12 cellular contexts compared by ENCODE assay signal in genomic region chr7:18792866-18793595, GRCh38.
A peak's percentile ranks its signal among the peaks of the same experiment; 100 is the strongest.
DNase-seq lines count a peak whose midpoint lies in the region; ATAC-seq, FAIRE-seq and TF ChIP-seq lines count a peak whose summit lies in the region.
"Had no signal": no experiment of that assay in that cellular context is flagged by ENCODE, and none has a peak within 500 bp of the region (broad histone marks: within the 10 kb centered on the region; RNA-seq: fewer than 3 reads in every experiment).

No MANE protein-coding gene starts in this region.

- TF ChIP-seq CTCF in Panc1 (IDR thresholded peaks at IDR 0.05) (no peak), H1 (IDR thresholded peaks at IDR 0.05; ENCODE audit: control extremely low read depth in 1 of 3, insufficient read depth in 1 of 3, low read depth in 1 of 3, low read length in 3 of 3) (no peak), tibial artery (IDR thresholded peaks at IDR 0.05) (no peak)

- H3K4me1 ChIP-seq in Panc1 (ENCODE audit: control insufficient read depth, insufficient read depth, low read length) (no peaks in the 10 kb centered on the region), H1 (replicated peaks in 1 of 4; ENCODE audit: control insufficient read depth in 3 of 4, insufficient read depth in 4 of 4, low read length in 3 of 4) (peaks cover 0 to 3% (median 1%) of the 10 kb centered on the region in 4 experiments; a peak in 1 of 7 replicates), mesodermal cell (ENCODE audit: control insufficient read depth, insufficient read depth, low read length, poor library complexity, severe bottlenecking) (peaks cover 11% of the 10 kb centered on the region), tibial artery (peaks cover 0 to 22% (median 7%) of the 10 kb centered on the region in 4 donors)

- FAIRE-seq in H1 (lab: Jason Lieb, UNC), result no peak

- intact Hi-C loops in Panc1 (cut with micrococcal nuclease; ENCODE audit: unreplicated experiment) (no loop called here), tibial artery (cut with DNase I; ENCODE audit: low total_unique reads) (no loop called here)

- H3K23ac ChIP-seq in H1 (ENCODE audit: insufficient read length), result no peak overlapping the region

- H3K18ac ChIP-seq in H1 (ENCODE audit: extremely low read depth, low read length), result no peak overlapping the region

- no peak overlapping the region for H4K5ac ChIP-seq in H1 (ENCODE audit: insufficient read length, low read depth, low read length)

- no peak for DNase-seq in Panc1 (ENCODE audit: low read depth, low spot score)
- peak in 1 of 2 experiments; percentile 45 for DNase-seq in H1 (ENCODE audit: low read depth in 1 of 2, low spot score in 2 of 2)
- DNase-seq in tibial artery, result no peak
- DNase-seq in NOMO-1 (lab: John Stamatoyannopoulos, UW; ENCODE audit: unreplicated experiment in 2 of 2), result no peak
- DNase-seq: NCI-H2029, WERI-Rb-1 had no signal

- no peak overlapping the region for H2BK20ac ChIP-seq in H1 (ENCODE audit: low read length)

- no TSS peak for BruUV-seq in Panc1 (replicated peaks; lab: Mats Ljungman, UMichigan)

- no peaks in the 10 kb centered on the region for H4K20me1 ChIP-seq in H1 (replicated peaks in 1 of 2; ENCODE audit: control insufficient read depth in 1 of 2, insufficient read depth in 2 of 2, low read length in 2 of 2)

- peak overlapping the region; percentile 4; the same call in 1 of the 2 replicates for H2AFZ ChIP-seq in H1 (ENCODE audit: low read length)

- H3K79me2 ChIP-seq in H1 (ENCODE audit: control insufficient read depth in 1 of 2, insufficient read depth in 2 of 2, low read length in 2 of 2), result no peaks in the 10 kb centered on the region

- no peak for TF ChIP-seq EP300 in H1 (IDR thresholded peaks at IDR 0.05; ENCODE audit: borderline replicate concordance in 1 of 2, low read depth in 2 of 2, low read length in 2 of 2)

- H4K91ac ChIP-seq in H1 (replicated peaks; ENCODE audit: insufficient read length, low read length), result peak overlapping the region; percentile 30

- H2AK5ac ChIP-seq in H1 (ENCODE audit: low read depth, low read length), result no peak overlapping the region

- no peaks in the 10 kb centered on the region for H3K23me2 ChIP-seq in H1 (ENCODE audit: low read depth, low read length)

- H2BK12ac ChIP-seq in H1 (ENCODE audit: low read depth, low read length), result no peak overlapping the region; the same call in 1 of the 2 replicates

- no peaks in the 10 kb centered on the region for H3K27me3 ChIP-seq in Panc1 (ENCODE audit: control insufficient read depth, insufficient read depth, low read length)
- no peaks in the 10 kb centered on the region for H3K27me3 ChIP-seq in H1 (replicated peaks in 1 of 4; ENCODE audit: control insufficient read depth in 3 of 4, extremely low read depth in 1 of 4, insufficient read depth in 3 of 4, low read length in 3 of 4)
- no peaks in the 10 kb centered on the region for H3K27me3 ChIP-seq in tibial artery

- TF ChIP-seq RAD21 in H1 (IDR thresholded peaks at IDR 0.05 in 1 of 2, conservative IDR thresholded peaks at IDR 0.05 in 1 of 2; ENCODE audit: low read depth in 2 of 2, low read length in 2 of 2), result no peak

- H3K79me1 ChIP-seq in H1 (ENCODE audit: low read depth, low read length), result no peaks in the 10 kb centered on the region

- H3K27ac ChIP-seq in Panc1 (ENCODE audit: low read length) (peak overlapping the region; percentile 55; the same call in 1 of the 2 replicates), H1 (ENCODE audit: low read depth, low read length) (no peak overlapping the region), mesodermal cell (ENCODE audit: low read depth, low read length, severe bottlenecking) (peak overlapping the region; percentile 52), tibial artery (peak overlapping the region; percentile 74 to 75)
- H3K27ac ChIP-seq: WERI-Rb-1 had no signal

- no peak overlapping the region for H3K4me3 ChIP-seq in Panc1 (ENCODE audit: low read depth in 2 of 2, low read length in 2 of 2)
- no peak overlapping the region for H3K4me3 ChIP-seq in H1 (ENCODE audit: extremely low read depth in 1 of 4, insufficient read depth in 2 of 4, low read depth in 3 of 4, low read length in 4 of 4)
- no peak overlapping the region for H3K4me3 ChIP-seq in mesodermal cell (ENCODE audit: extremely low read depth, insufficient read depth, low read length, poor library complexity, severe bottlenecking)
- peak overlapping the region; percentile 36 to 43 for H3K4me3 ChIP-seq in tibial artery

- no peak overlapping the region for H3K4me2 ChIP-seq in H1 (ENCODE audit: insufficient read depth in 1 of 2, low read depth in 2 of 2, low read length in 2 of 2)

- POLR2A ChIA-PET in Panc1 (lab: Charles Lee) (interaction anchor here (0.6 kb wide), 1 partner anchor 614 kb away, joined by 5 read pairs; no protein-coding TSS in a partner anchor), H1 (lab: Charles Lee; ENCODE audit: partially characterized antibody) (interaction anchor here (0.5 kb wide), 1 partner anchor 199 kb away, joined by 3 read pairs; no protein-coding TSS in a partner anchor)

- no peak overlapping the region for H3K9ac ChIP-seq in H1 (replicated peaks in 1 of 4; ENCODE audit: extremely low read depth in 1 of 4, low read depth in 3 of 4, low read length in 3 of 4)

- H3K4ac ChIP-seq in H1 (replicated peaks; ENCODE audit: insufficient read length, low read depth, low read length), result no peak overlapping the region

- ATAC-seq in Panc1 (peak; percentile 62), GM21825 (IDR thresholded peaks at IDR 0.05; ENCODE audit: unreplicated experiment) (no peak), HG03432 (IDR thresholded peaks at IDR 0.05; ENCODE audit: unreplicated experiment) (no peak), HG02759 (IDR thresholded peaks at IDR 0.05; ENCODE audit: unreplicated experiment) (no peak)
- ATAC-seq: esophagus mucosa, right cardiac atrium had no signal

- no peak overlapping the region for H4K8ac ChIP-seq in H1 (ENCODE audit: extremely low read depth, insufficient read depth, low read length)

- H2BK120ac ChIP-seq in H1 (replicated peaks; ENCODE audit: low read depth, low read length), result no peak overlapping the region

- 90 to 100% methylated on average over 2 to 13 of the region's 13 CpGs for WGBS in H1 (ENCODE audit: extremely low coverage in 1 of 2, insufficient coverage in 1 of 2, insufficient read length in 1 of 2, insufficient replicate concordance in 2 of 2, low coverage in 1 of 2, low lambda C conversion rate in 2 of 2, missing lambda C conversion rate in 1 of 2), 2 experiments
- whole genome bisulfite sequencing in mesodermal cell (ENCODE audit: insufficient coverage in 2 of 2), 2 experiments, result 92 to 93% methylated on average over 10 to 12 of the region's 13 CpGs

- H3K9me3 ChIP-seq in Panc1 (ENCODE audit: control insufficient read depth, insufficient read depth, low read depth, low read length) (no peaks in the 10 kb centered on the region), H1 (ENCODE audit: insufficient read depth in 2 of 2, low read depth in 1 of 2, low read length in 1 of 2) (no peaks in the 10 kb centered on the region), mesodermal cell (ENCODE audit: control insufficient read depth, low read length) (no peaks in the 10 kb centered on the region), tibial artery (no peaks in the 10 kb centered on the region)

- CTCF ChIA-PET in Panc1 (lab: Charles Lee) (interaction anchor here (0.6 kb wide), 1 partner anchor 440 kb away, joined by 3 read pairs; no protein-coding TSS in a partner anchor), H1 (lab: Charles Lee; ENCODE audit: partially characterized antibody) (interaction anchor here (1.0 to 1.5 kb wide), 3 partner anchors 9 to 114 kb away, joined by 3 to 4 read pairs (median 3); no protein-coding TSS in a partner anchor)

- H3K14ac ChIP-seq in H1 (ENCODE audit: insufficient read length), result no peak overlapping the region

- no peak overlapping the region for H2BK5ac ChIP-seq in H1 (ENCODE audit: low read depth, low read length)

- no peak overlapping the region for H2BK15ac ChIP-seq in H1 (ENCODE audit: low read length)

- TF ChIP-seq POLR2A in H1 (IDR thresholded peaks at IDR 0.05; ENCODE audit: control extremely low read depth in 1 of 2, low read depth in 2 of 2, low read length in 2 of 2), result no peak

- no peak overlapping the region for H3K56ac ChIP-seq in H1 (replicated peaks; ENCODE audit: insufficient read length, low read depth, low read length)

- H3K36me3 ChIP-seq in Panc1 (ENCODE audit: control insufficient read depth, insufficient read depth, low read length) (no peaks in the 10 kb centered on the region), H1 (ENCODE audit: control insufficient read depth in 2 of 4, insufficient read depth in 4 of 4, low read length in 3 of 4) (no peaks in the 10 kb centered on the region), mesodermal cell (ENCODE audit: control insufficient read depth, insufficient read depth, low read length) (no peaks in the 10 kb centered on the region), tibial artery (no peaks in the 10 kb centered on the region)
- H3K36me3 ChIP-seq: WERI-Rb-1 had no signal

- in situ Hi-C loops in Panc1 (cut with HindIII; ENCODE audit: low pct_unique_long_range_greater_than_20kb, low sequenced_read_pairs), result no loop called here

TF ChIP-seq in H1, 55 proteins besides CTCF, POLR2A, EP300 and RAD21:
- TF ChIP-seq TEAD4 (IDR thresholded peaks at IDR 0.05; ENCODE audit: low read depth, low read length) (no peak), POLR2AphosphoS5 (IDR thresholded peaks at IDR 0.05; ENCODE audit: low read depth, low read length) (no peak), SP2 (IDR thresholded peaks at IDR 0.05; ENCODE audit: low read length) (no peak), TAF1 (IDR thresholded peaks at IDR 0.05; ENCODE audit: low read depth, low read length) (no peak), BRCA1 (IDR thresholded peaks at IDR 0.05; ENCODE audit: low read depth, low read length) (no peak), SIRT6 (IDR thresholded peaks at IDR 0.05; ENCODE audit: low read length) (no peak), RBBP5 (IDR thresholded peaks at IDR 0.05; ENCODE audit: borderline replicate concordance, low read depth, low read length) (no peak), ZNF274 (IDR thresholded peaks at IDR 0.05; ENCODE audit: borderline replicate concordance, extremely low read depth, low read length) (no peak), HDAC2 (IDR thresholded peaks at IDR 0.05; ENCODE audit: borderline replicate concordance in 1 of 2, low read depth in 2 of 2, low read length in 2 of 2) (no peak), GTF2F1 (IDR thresholded peaks at IDR 0.05; ENCODE audit: borderline replicate concordance, low read depth, low read length) (no peak), HDAC6 (IDR thresholded peaks at IDR 0.05; ENCODE audit: low read depth, low read length) (no peak), KDM1A (IDR thresholded peaks at IDR 0.05; ENCODE audit: borderline replicate concordance, low read length) (no peak), BCL11A (IDR thresholded peaks at IDR 0.05; ENCODE audit: low read depth in 2 of 2, low read length in 2 of 2) (no peak)

Comparison
In these comparisons a context has a peak if more than half of its experiments do, and no peak if none do; other contexts are left out.
1. H3K4me3 ChIP-seq: peak in tibial artery (2 of 2); none in Panc1 (0 of 2), H1 (0 of 4) and mesodermal cell (single experiment).